In the genomic region with DNA sequence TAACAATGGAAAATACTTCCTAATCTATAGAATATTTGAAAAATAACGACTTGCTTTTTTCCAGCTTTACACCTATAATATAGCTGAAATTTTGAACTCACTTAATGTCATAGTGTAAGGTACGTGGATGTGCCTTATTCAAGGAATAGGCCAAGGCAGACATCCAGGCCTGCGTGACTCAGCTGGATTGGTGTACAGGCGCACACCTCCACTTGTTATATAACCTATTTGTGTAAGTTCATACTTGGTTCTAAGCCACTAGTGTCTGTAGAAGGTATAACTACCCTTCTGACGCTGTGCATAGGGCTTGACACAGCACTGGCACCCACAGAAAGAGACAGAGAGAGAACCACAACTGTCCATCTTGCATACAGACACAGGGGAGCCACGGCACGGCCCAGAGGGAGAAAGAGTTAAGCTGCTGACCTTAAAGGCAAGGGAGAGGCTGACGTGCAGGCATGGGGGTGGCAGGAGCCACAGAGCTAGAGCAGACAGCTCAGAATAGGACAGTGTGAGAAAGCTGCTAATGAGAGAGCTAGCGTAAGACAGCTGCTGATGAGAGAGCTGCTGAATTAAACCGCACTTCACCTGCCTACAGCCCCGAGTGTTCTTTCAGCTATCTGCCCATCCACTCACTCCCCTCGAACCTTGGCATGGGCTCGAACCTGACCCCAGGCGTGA, we compare ENCODE assay signal across 1 cellular context.
TF ChIP-seq lines count a peak whose summit lies in the region.

No MANE protein-coding gene starts in this region.

TF ChIP-seq in GM12878, 131 proteins besides CTCF, POLR2A, EP300 and RAD21 (continued from another document):
- TF ChIP-seq, protein P1, sequence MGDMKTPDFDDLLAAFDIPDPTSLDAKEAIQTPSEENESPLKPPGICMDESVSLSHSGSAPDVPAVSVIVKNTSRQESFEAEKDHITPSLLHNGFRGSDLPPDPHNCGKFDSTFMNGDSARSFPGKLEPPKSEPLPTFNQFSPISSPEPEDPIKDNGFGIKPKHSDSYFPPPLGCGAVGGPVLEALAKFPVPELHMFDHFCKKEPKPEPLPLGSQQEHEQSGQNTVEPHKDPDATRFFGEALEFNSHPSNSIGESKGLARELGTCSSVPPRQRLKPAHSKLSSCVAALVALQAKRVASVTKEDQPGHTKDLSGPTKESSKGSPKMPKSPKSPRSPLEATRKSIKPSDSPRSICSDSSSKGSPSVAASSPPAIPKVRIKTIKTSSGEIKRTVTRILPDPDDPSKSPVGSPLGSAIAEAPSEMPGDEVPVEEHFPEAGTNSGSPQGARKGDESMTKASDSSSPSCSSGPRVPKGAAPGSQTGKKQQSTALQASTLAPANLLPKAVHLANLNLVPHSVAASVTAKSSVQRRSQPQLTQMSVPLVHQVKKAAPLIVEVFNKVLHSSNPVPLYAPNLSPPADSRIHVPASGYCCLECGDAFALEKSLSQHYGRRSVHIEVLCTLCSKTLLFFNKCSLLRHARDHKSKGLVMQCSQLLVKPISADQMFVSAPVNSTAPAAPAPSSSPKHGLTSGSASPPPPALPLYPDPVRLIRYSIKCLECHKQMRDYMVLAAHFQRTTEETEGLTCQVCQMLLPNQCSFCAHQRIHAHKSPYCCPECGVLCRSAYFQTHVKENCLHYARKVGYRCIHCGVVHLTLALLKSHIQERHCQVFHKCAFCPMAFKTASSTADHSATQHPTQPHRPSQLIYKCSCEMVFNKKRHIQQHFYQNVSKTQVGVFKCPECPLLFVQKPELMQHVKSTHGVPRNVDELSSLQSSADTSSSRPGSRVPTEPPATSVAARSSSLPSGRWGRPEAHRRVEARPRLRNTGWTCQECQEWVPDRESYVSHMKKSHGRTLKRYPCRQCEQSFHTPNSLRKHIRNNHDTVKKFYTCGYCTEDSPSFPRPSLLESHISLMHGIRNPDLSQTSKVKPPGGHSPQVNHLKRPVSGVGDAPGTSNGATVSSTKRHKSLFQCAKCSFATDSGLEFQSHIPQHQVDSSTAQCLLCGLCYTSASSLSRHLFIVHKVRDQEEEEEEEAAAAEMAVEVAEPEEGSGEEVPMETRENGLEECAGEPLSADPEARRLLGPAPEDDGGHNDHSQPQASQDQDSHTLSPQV (IDR thresholded peaks at IDR 0.05), result no peak
- no peak for TF ChIP-seq RBBP5 (conservative IDR thresholded peaks at IDR 0.05)
- TF ChIP-seq SUZ12 (IDR thresholded peaks at IDR 0.05; ENCODE audit: unreplicated experiment), result no peak
- no peak for TF ChIP-seq MTA2 (IDR thresholded peaks at IDR 0.05; ENCODE audit: low read depth)
